In the genomic region with DNA sequence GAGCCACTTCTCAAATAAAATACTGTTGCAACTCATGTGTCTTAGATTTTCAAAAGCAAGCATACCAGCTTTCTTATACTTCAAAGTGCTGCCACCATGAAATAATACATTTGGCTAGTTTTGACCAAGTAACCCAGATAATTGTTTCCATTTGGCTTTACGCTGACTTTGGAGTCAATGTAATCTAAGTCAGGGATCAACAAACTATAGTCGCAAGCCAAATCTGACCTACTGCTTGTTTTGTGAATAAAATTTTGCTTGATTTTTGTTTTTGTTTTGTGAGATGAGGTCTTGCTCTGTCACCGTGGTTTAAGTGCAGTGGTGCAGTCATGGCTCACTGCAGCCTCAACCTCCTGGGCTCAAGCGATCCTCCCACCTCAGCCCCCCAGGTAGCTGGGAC, we compare ENCODE assay signal across 19 cellular contexts.
"Had no signal": no experiment of that assay in that cellular context is flagged by ENCODE, and none has a peak within 500 bp of the region (broad histone marks: within the 10 kb centered on the region; RNA-seq: fewer than 3 reads in every experiment).

No MANE protein-coding gene starts in this region.

- ATAC-seq: gastrocnemius medialis; left lobe of liver; mucosa of descending colon; natural killer cell treated with Interleukin-12 subunit alpha and Interleukin-12 subunit beta and Interleukin-15 and Interleukin-18, amount 100 ng/mL, for 72 hours; pancreas; sciatic nerve had no signal

- DNase-seq: dorsolateral prefrontal cortex; effector CD4-positive, alpha-beta T cell; endodermal cell; gastrocnemius medialis; head of caudate nucleus; mucosa of descending colon; naive B cell; pancreas; stimulated activated CD4-positive, alpha-beta T cell treated with anti-CD3 and anti-CD28 coated beads, Interleukin-12 subunit alpha, Interleukin-12 subunit beta, amount 100 ng/mL, for 4 hours; stimulated activated CD4-positive, alpha-beta T cell treated with anti-CD3 and anti-CD28 coated beads, Interleukin-1b, Interleukin-23, amount 100 ng/mL, for 48 hours; stimulated activated CD4-positive, alpha-beta T cell treated with anti-CD3 and anti-CD28 coated beads, Interleukin-4, amount 100 ng/mL, for 1 hour; stimulated activated CD8-positive, alpha-beta memory T cell treated with anti-CD3 and anti-CD28 coated beads, Interleukin-4, amount 100 ng/mL, for 48 hours; stimulated activated naive CD4-positive, alpha-beta T cell; stomach; thyroid gland; trophoblast cell had no signal
